ENCODE assay signal across 2 cellular contexts in the genomic region with DNA sequence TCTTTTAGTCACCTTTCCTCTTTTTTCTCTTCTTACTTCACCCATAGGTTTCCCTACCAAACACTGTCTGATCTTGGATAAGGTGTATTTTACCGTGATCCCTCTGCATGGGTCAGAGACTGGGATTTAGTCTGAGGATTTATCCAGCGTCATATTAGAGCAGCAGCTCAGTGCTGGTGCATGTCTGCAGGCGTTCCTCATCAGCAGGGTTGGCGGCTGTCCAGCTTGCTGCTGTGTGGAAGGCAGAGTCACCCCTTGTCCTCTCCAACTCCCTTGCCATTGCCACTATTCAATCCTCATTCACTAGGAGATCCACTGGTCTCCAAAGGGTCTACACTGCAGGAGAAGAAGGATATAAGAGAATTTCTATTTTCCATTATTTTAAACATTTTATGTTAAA.
TF ChIP-seq lines count a peak whose summit lies in the region.

No MANE protein-coding gene starts in this region.

TF ChIP-seq in SK-N-SH, 30 proteins besides CTCF, POLR2A, EP300 and RAD21:
- TF ChIP-seq SIN3A (IDR thresholded peaks at IDR 0.05; ENCODE audit: borderline replicate concordance, low read depth, low read length) = no peak
- no peak for TF ChIP-seq TAF1 (IDR thresholded peaks at IDR 0.05; ENCODE audit: borderline replicate concordance, low read depth, low read length)
- no peak for TF ChIP-seq GABPA (IDR thresholded peaks at IDR 0.05; ENCODE audit: low read depth)
- TF ChIP-seq POLR2AphosphoS5 (IDR thresholded peaks at IDR 0.05; ENCODE audit: low read depth, low read length) = no peak
- no peak for TF ChIP-seq EZH2phosphoT487 (IDR thresholded peaks at IDR 0.05; ENCODE audit: borderline replicate concordance, low read depth)
- no peak for TF ChIP-seq YY1 (IDR thresholded peaks at IDR 0.05; ENCODE audit: low read depth)
- TF ChIP-seq FOSL2 (IDR thresholded peaks at IDR 0.05; ENCODE audit: borderline replicate concordance, low read depth) = no peak
- no peak for TF ChIP-seq NFIC (IDR thresholded peaks at IDR 0.05; ENCODE audit: borderline replicate concordance)
- no peak for TF ChIP-seq TCF12 (IDR thresholded peaks at IDR 0.05)
- TF ChIP-seq, protein P1, sequence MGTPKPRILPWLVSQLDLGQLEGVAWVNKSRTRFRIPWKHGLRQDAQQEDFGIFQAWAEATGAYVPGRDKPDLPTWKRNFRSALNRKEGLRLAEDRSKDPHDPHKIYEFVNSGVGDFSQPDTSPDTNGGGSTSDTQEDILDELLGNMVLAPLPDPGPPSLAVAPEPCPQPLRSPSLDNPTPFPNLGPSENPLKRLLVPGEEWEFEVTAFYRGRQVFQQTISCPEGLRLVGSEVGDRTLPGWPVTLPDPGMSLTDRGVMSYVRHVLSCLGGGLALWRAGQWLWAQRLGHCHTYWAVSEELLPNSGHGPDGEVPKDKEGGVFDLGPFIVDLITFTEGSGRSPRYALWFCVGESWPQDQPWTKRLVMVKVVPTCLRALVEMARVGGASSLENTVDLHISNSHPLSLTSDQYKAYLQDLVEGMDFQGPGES (IDR thresholded peaks at IDR 0.05; ENCODE audit: low read depth, low read length) = no peak
- no peak for TF ChIP-seq USF1 (IDR thresholded peaks at IDR 0.05; ENCODE audit: borderline replicate concordance, low read depth)
- TF ChIP-seq CHD2 (IDR thresholded peaks at IDR 0.05; ENCODE audit: low read length, partially characterized antibody) = no peak
- TF ChIP-seq MXI1 (IDR thresholded peaks at IDR 0.05; ENCODE audit: low read depth, low read length) = no peak
- no peak for TF ChIP-seq JUND (IDR thresholded peaks at IDR 0.05)
- TF ChIP-seq GATA2 (CRISPR knock-in tag; IDR thresholded peaks at IDR 0.05) = no peak
- TF ChIP-seq RFX5 (IDR thresholded peaks at IDR 0.05; ENCODE audit: low read length) = no peak
- TF ChIP-seq RCOR1 (IDR thresholded peaks at IDR 0.05; ENCODE audit: low read length) = no peak
- no peak for TF ChIP-seq FOXJ3 (CRISPR knock-in tag; IDR thresholded peaks at IDR 0.05)

TF ChIP-seq in SK-N-SH treated with all-trans-retinoic acid at 6 μM for 48 hours, 23 proteins besides CTCF, POLR2A, EP300 and RAD21:
- TF ChIP-seq ZFP3 (CRISPR knock-in tag; IDR thresholded peaks at IDR 0.05) (no peak), ARNTL (CRISPR knock-in tag; IDR thresholded peaks at IDR 0.05; ENCODE audit: borderline replicate concordance, low read depth) (no peak), PPARA (CRISPR knock-in tag; IDR thresholded peaks at IDR 0.05; ENCODE audit: borderline replicate concordance) (no peak), ZNF565 (CRISPR knock-in tag; conservative IDR thresholded peaks at IDR 0.05; ENCODE audit: low read depth) (no peak), CSDC2 (CRISPR knock-in tag; IDR thresholded peaks at IDR 0.05) (no peak), ZFP30 (CRISPR knock-in tag; IDR thresholded peaks at IDR 0.05) (no peak), TCF4 (CRISPR knock-in tag; IDR thresholded peaks at IDR 0.05; ENCODE audit: borderline replicate concordance) (no peak), CSRNP3 (CRISPR knock-in tag; IDR thresholded peaks at IDR 0.05) (no peak), RARB (CRISPR knock-in tag; IDR thresholded peaks at IDR 0.05) (no peak), SNAI2 (CRISPR knock-in tag; IDR thresholded peaks at IDR 0.05) (no peak), OSR1 (CRISPR knock-in tag; IDR thresholded peaks at IDR 0.05) (no peak), ESRRG (CRISPR knock-in tag; IDR thresholded peaks at IDR 0.05) (no peak)
- TF ChIP-seq, protein P2, sequence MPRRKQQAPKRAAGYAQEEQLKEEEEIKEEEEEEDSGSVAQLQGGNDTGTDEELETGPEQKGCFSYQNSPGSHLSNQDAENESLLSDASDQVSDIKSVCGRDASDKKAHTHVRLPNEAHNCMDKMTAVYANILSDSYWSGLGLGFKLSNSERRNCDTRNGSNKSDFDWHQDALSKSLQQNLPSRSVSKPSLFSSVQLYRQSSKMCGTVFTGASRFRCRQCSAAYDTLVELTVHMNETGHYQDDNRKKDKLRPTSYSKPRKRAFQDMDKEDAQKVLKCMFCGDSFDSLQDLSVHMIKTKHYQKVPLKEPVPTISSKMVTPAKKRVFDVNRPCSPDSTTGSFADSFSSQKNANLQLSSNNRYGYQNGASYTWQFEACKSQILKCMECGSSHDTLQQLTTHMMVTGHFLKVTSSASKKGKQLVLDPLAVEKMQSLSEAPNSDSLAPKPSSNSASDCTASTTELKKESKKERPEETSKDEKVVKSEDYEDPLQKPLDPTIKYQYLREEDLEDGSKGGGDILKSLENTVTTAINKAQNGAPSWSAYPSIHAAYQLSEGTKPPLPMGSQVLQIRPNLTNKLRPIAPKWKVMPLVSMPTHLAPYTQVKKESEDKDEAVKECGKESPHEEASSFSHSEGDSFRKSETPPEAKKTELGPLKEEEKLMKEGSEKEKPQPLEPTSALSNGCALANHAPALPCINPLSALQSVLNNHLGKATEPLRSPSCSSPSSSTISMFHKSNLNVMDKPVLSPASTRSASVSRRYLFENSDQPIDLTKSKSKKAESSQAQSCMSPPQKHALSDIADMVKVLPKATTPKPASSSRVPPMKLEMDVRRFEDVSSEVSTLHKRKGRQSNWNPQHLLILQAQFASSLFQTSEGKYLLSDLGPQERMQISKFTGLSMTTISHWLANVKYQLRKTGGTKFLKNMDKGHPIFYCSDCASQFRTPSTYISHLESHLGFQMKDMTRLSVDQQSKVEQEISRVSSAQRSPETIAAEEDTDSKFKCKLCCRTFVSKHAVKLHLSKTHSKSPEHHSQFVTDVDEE (CRISPR knock-in tag; IDR thresholded peaks at IDR 0.05) = no peak
- TF ChIP-seq, protein P3, sequence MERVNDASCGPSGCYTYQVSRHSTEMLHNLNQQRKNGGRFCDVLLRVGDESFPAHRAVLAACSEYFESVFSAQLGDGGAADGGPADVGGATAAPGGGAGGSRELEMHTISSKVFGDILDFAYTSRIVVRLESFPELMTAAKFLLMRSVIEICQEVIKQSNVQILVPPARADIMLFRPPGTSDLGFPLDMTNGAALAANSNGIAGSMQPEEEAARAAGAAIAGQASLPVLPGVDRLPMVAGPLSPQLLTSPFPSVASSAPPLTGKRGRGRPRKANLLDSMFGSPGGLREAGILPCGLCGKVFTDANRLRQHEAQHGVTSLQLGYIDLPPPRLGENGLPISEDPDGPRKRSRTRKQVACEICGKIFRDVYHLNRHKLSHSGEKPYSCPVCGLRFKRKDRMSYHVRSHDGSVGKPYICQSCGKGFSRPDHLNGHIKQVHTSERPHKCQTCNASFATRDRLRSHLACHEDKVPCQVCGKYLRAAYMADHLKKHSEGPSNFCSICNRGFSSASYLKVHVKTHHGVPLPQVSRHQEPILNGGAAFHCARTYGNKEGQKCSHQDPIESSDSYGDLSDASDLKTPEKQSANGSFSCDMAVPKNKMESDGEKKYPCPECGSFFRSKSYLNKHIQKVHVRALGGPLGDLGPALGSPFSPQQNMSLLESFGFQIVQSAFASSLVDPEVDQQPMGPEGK (CRISPR knock-in tag; IDR thresholded peaks at IDR 0.05; ENCODE audit: borderline replicate concordance) = no peak
- TF ChIP-seq, protein P4, sequence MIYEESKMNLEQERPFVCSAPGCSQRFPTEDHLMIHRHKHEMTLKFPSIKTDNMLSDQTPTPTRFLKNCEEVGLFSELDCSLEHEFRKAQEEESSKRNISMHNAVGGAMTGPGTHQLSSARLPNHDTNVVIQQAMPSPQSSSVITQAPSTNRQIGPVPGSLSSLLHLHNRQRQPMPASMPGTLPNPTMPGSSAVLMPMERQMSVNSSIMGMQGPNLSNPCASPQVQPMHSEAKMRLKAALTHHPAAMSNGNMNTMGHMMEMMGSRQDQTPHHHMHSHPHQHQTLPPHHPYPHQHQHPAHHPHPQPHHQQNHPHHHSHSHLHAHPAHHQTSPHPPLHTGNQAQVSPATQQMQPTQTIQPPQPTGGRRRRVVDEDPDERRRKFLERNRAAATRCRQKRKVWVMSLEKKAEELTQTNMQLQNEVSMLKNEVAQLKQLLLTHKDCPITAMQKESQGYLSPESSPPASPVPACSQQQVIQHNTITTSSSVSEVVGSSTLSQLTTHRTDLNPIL (CRISPR knock-in tag; IDR thresholded peaks at IDR 0.05; ENCODE audit: low read depth) = no peak
